20 cellular contexts compared by ENCODE assay signal in genomic region chr22:43994006-43994405, GRCh38. TPM values are rescaled to one million over a fixed set of nuclear protein-coding genes. Genes with fewer than 3 reads are reported as not detected.
DNase-seq lines count a peak whose midpoint lies in the region; TF ChIP-seq lines count a peak whose summit lies in the region.
"Had no signal": no experiment of that assay in that cellular context is flagged by ENCODE, and none has a peak within 500 bp of the region (broad histone marks: within the 10 kb centered on the region; RNA-seq: fewer than 3 reads in every experiment).

No MANE protein-coding gene starts in this region.

- WGBS in sigmoid colon, 2 donors = 93 to 96% methylated on average over 11 of the region's 11 CpGs
- WGBS in GM23248 (ENCODE audit: low coverage in 1 of 2, low lambda C conversion rate in 2 of 2, missing lambda C conversion rate in 2 of 2), 2 experiments = 91 to 95% methylated on average over 7 to 11 of the region's 11 CpGs

- peak overlapping the region in 4 of 7 donors; percentile 27 to 85 (median 34) for H3K4me3 Mint-ChIP-seq in CD8-positive, alpha-beta memory T cell
- H3K4me3 Mint-ChIP-seq in dendritic cell treated with granulocyte-macrophage colony-stimulating factor and Interleukin-4, amounts not matched to agents 40 ng/mL and 50 ng/mL, for 4 days = no peak overlapping the region

- H3K27me3 ChIP-seq in CD8-positive, alpha-beta memory T cell (ENCODE audit: insufficient read depth, low read length, poor library complexity, severe bottlenecking) = no peaks in the 10 kb centered on the region
- H3K27me3 ChIP-seq in sigmoid colon (no peaks in the 10 kb centered on the region), GM23248 (replicated peaks; ENCODE audit: insufficient read depth) (no peaks in the 10 kb centered on the region)
- H3K27me3 ChIP-seq: dorsolateral prefrontal cortex, left lung, vagina had no signal

- no peak overlapping the region for H2AFZ ChIP-seq in GM23248
- H2AFZ ChIP-seq: PC-9 had no signal

- no peak for TF ChIP-seq EP300 in sigmoid colon (IDR thresholded peaks at IDR 0.05)

- H4K20me1 ChIP-seq in GM23248 (ENCODE audit: insufficient read depth) = no peaks in the 10 kb centered on the region

- no peak for TF ChIP-seq CTCF in sigmoid colon (IDR thresholded peaks at IDR 0.05)

- H3K4me1 Mint-ChIP-seq in CD8-positive, alpha-beta memory T cell = peaks cover 23 to 39% (median 35%) of the 10 kb centered on the region in 3 donors
- peaks cover 40% of the 10 kb centered on the region for H3K4me1 Mint-ChIP-seq in dendritic cell treated with granulocyte-macrophage colony-stimulating factor and Interleukin-4, amounts not matched to agents 40 ng/mL and 50 ng/mL, for 4 days (ENCODE audit: low read depth)

- no peak overlapping the region for H3K9ac ChIP-seq in GM23248

- 0 out of 2 replicates have a peak, but pooled peaks cover 12% of the 10 kb centered on the region for H3K79me2 ChIP-seq in GM23248 (ENCODE audit: insufficient read depth)

- H3F3A ChIP-seq in GM23248 (ENCODE audit: insufficient read depth) = peaks cover 27% of the 10 kb centered on the region

- H3K36me3 ChIP-seq in CD8-positive, alpha-beta memory T cell (ENCODE audit: insufficient read depth, low read length) = peaks cover 31% of the 10 kb centered on the region
- peaks cover 25 to 92% (median 36%) of the 10 kb centered on the region in 4 donors for H3K36me3 ChIP-seq in sigmoid colon
- H3K36me3 ChIP-seq in GM23248 (ENCODE audit: low read depth) = peaks cover 13% of the 10 kb centered on the region; the same call in 1 of the 2 replicates

- peak overlapping the region in 6 of 8 donors; percentile 26 to 95 (median 81) for H3K27ac Mint-ChIP-seq in CD8-positive, alpha-beta memory T cell
- peak overlapping the region; percentile 82 for H3K27ac Mint-ChIP-seq in dendritic cell treated with granulocyte-macrophage colony-stimulating factor and Interleukin-4, amounts not matched to agents 40 ng/mL and 50 ng/mL, for 4 days

- intact Hi-C loops in dendritic cell treated with granulocyte-macrophage colony-stimulating factor and Interleukin-4, amounts not matched to agents 40 ng/mL and 50 ng/mL, for 4 days (cut with micrococcal nuclease) = loop anchor here (5.0 kb wide), 1 partner anchor 73 kb away; no protein-coding TSS in a partner anchor
- intact Hi-C loops in sigmoid colon (cut with DNase I) = loop anchor here (5.0 to 10.0 kb wide), 2 partner anchors 93 to 331 kb away; no protein-coding TSS in a partner anchor

- no peaks in the 10 kb centered on the region for H3K9me3 ChIP-seq in CD8-positive, alpha-beta memory T cell (ENCODE audit: low read length)
- H3K9me3 ChIP-seq in sigmoid colon (no peaks in the 10 kb centered on the region), GM23248 (ENCODE audit: low read depth) (no peaks in the 10 kb centered on the region)
- H3K9me3 ChIP-seq: left lung, vagina had no signal

- H3K9me2 ChIP-seq in GM23248 (ENCODE audit: insufficient read depth) = no peaks in the 10 kb centered on the region

- CTCF ChIA-PET in CD8-positive, alpha-beta memory T cell (lab: Charles Lee) = interaction anchor here (0.7 to 6.1 kb wide), 24 partner anchors 9 to 742 kb away, joined by 3 to 105 read pairs (median 6); partner anchors contain the start of gene SAMM50

- peaks cover 5 to 86% (median 15%) of the 10 kb centered on the region in 3 donors for H3K36me3 Mint-ChIP-seq in CD8-positive, alpha-beta memory T cell
- peaks cover 98% of the 10 kb centered on the region for H3K36me3 Mint-ChIP-seq in dendritic cell treated with granulocyte-macrophage colony-stimulating factor and Interleukin-4, amounts not matched to agents 40 ng/mL and 50 ng/mL, for 4 days (ENCODE audit: low read depth)

- TF ChIP-seq POLR2A in sigmoid colon (IDR thresholded peaks at IDR 0.05) = no peak

- peaks cover 17% of the 10 kb centered on the region for H3K4me1 ChIP-seq in CD8-positive, alpha-beta memory T cell (ENCODE audit: insufficient read depth, low read length)
- H3K4me1 ChIP-seq in sigmoid colon (peaks cover 0 to 8% (median 0%) of the 10 kb centered on the region in 4 donors), GM23248 (ENCODE audit: insufficient read depth) (peaks cover 16% of the 10 kb centered on the region)
- H3K4me1 ChIP-seq: vagina had no signal

- H3K27ac ChIP-seq in CD8-positive, alpha-beta memory T cell (ENCODE audit: low read depth, low read length) = no peak overlapping the region
- H3K27ac ChIP-seq in sigmoid colon (no peak overlapping the region), GM23248 (no peak overlapping the region)
- H3K27ac ChIP-seq: left lung, PC-9, skin epidermis, vagina had no signal

- no peaks in the 10 kb centered on the region for H3K9me3 Mint-ChIP-seq in CD8-positive, alpha-beta memory T cell
- H3K9me3 Mint-ChIP-seq in dendritic cell treated with granulocyte-macrophage colony-stimulating factor and Interleukin-4, amounts not matched to agents 40 ng/mL and 50 ng/mL, for 4 days = no peaks in the 10 kb centered on the region

- H3K4me3 ChIP-seq in CD8-positive, alpha-beta memory T cell (ENCODE audit: low read length) = no peak overlapping the region
- H3K4me3 ChIP-seq in sigmoid colon (no peak overlapping the region), GM23248 (no peak overlapping the region)
- H3K4me3 ChIP-seq: dorsolateral prefrontal cortex, left lung, PC-9, skin epidermis, vagina had no signal

- no peak overlapping the region for H3K4me2 ChIP-seq in GM23248 (ENCODE audit: unreplicated experiment)
- H3K4me2 ChIP-seq: PC-9 had no signal

- POLR2A ChIA-PET in CD8-positive, alpha-beta memory T cell (lab: Charles Lee) = no interaction called here

- peak; percentile 60 for DNase-seq in activated effector memory CD4-positive, alpha-beta T cell treated with anti-CD3 and anti-CD28 coated beads, Interleukin-2, amount 50 U/mL, for 16 hours
- no peak for DNase-seq in activated effector memory CD4-positive, alpha-beta T cell treated with Interleukin-2 at 50 U/mL for 16 hours
- no peak for DNase-seq in CD8-positive, alpha-beta memory T cell
- DNase-seq in sigmoid colon (peak; percentile 53), GM23248 (no peak), NCI-H82 (lab: John Stamatoyannopoulos, UW) (no peak)
- DNase-seq in effector CD4-positive, alpha-beta T cell = no peak
- DNase-seq: activated T-cell treated with anti-CD3 and anti-CD28 coated beads, Interleukin-2, amount 50 U/mL, for 1 hour; DMS 273 treated with DMSO at 0.1 percent for 48 hours; dorsolateral prefrontal cortex; H7; left lung; MM.1S; NCI-H1930; stimulated activated CD4-positive, alpha-beta T cell treated with anti-CD3 and anti-CD28 coated beads, Interleukin-4, amount 100 ng/mL, for 24 hours; substantia nigra had no signal

- H3K27me3 Mint-ChIP-seq in CD8-positive, alpha-beta memory T cell = no peaks in the 10 kb centered on the region
- no peaks in the 10 kb centered on the region for H3K27me3 Mint-ChIP-seq in dendritic cell treated with granulocyte-macrophage colony-stimulating factor and Interleukin-4, amounts not matched to agents 40 ng/mL and 50 ng/mL, for 4 days

- in situ Hi-C loops in GM23248 (cut with MboI) = loop anchor here (10.0 kb wide), 2 partner anchors 91 to 631 kb away; no protein-coding TSS in a partner anchor

RNA-seq across cellular contexts. Expression of gene PARVB, which starts 30.1 kb away (rescaled TPM):
- total RNA-seq in CD8-positive, alpha-beta memory T cell = 10 to 100 TPM; 82.1 to 84.3 TPM
- 6.2 TPM for polyA plus RNA-seq in CD8-positive, alpha-beta memory T cell
- total RNA-seq in sigmoid colon = 10 to 100 TPM; 18.9 to 21.6 (median 20.0) TPM
- polyA plus RNA-seq in sigmoid colon (10 to 100 TPM in 1 of 3 donors, 1 to 10 TPM in 2; 6.9 to 20.5 (median 8.4) TPM), GM23248 (2016; fragmentation: Nextera tagmentation; extraction: Ambion mirVana) (52.6 and 53.2 TPM in 2 replicates)
- 141 and 143 TPM in 2 replicates for total RNA-seq in GM23248 (2014; rRNA removed; shearing (Covaris generic))

RNA-seq across cellular contexts. Expression of gene SAMM50, which starts 38.8 kb away (rescaled TPM):
- total RNA-seq in CD8-positive, alpha-beta memory T cell = 10 to 100 TPM; 58.8 to 61.3 TPM
- 67.2 TPM for polyA plus RNA-seq in CD8-positive, alpha-beta memory T cell
- 10 to 100 TPM; 21.3 to 33.9 (median 25.2) TPM for total RNA-seq in sigmoid colon
- polyA plus RNA-seq in sigmoid colon (10 to 100 TPM; 33.0 to 46.5 (median 40.2) TPM), GM23248 (2016; fragmentation: Nextera tagmentation; extraction: Ambion mirVana) (73.7 and 73.8 TPM in 2 replicates)
- total RNA-seq in GM23248 (2014; rRNA removed; shearing (Covaris generic)) = 37.8 and 48.3 TPM in 2 replicates

Comparison
In these comparisons a context has a peak if more than half of its experiments do, and no peak if none do; other contexts are left out.
1. DNase-seq: peak in activated effector memory CD4-positive, alpha-beta T cell treated with anti-CD3 and anti-CD28 coated beads, Interleukin-2, amount 50 U/mL, for 16 hours (single experiment) and sigmoid colon (single experiment); none in activated effector memory CD4-positive, alpha-beta T cell treated with Interleukin-2 at 50 U/mL for 16 hours (single experiment), CD8-positive, alpha-beta memory T cell (0 of 5), GM23248 (single experiment), effector CD4-positive, alpha-beta T cell (single experiment) and NCI-H82 (single experiment).